ENCODE assay signal across 9 cellular contexts in genomic region chr1:93552751-93553455, GRCh38.
DNase-seq lines count a peak whose midpoint lies in the region; ATAC-seq, FAIRE-seq and TF ChIP-seq lines count a peak whose summit lies in the region.
"Had no signal": no experiment of that assay in that cellular context is flagged by ENCODE, and none has a peak within 500 bp of the region (broad histone marks: within the 10 kb centered on the region; RNA-seq: fewer than 3 reads in every experiment).

No MANE protein-coding gene starts in this region.

- peaks cover 34% of the 10 kb centered on the region for H3K4me1 ChIP-seq in RWPE2 (ENCODE audit: insufficient read depth, poor library complexity, severe bottlenecking)
- H3K4me1 ChIP-seq in gastrocnemius medialis: peaks cover 41 to 51% of the 10 kb centered on the region in 2 donors

- H3K36me3 ChIP-seq in RWPE2 (ENCODE audit: low read depth) (peaks cover 63% of the 10 kb centered on the region), gastrocnemius medialis (peaks cover 0 to 9% of the 10 kb centered on the region in 2 donors)

- H3K27me3 Mint-ChIP-seq in activated T-helper 17 cell treated with anti-CD3 and anti-CD28 coated beads, Interleukin-2, amount 50 U/mL, for 72 hours: peaks cover 3% of the 10 kb centered on the region
- peaks cover 30% of the 10 kb centered on the region for H3K27me3 Mint-ChIP-seq in activated CD4-positive, alpha-beta memory T cell treated with anti-CD3 and anti-CD28 coated beads, Interleukin-2, amount 10 ng/mL, durations not matched to agents 7 days and 5 days

- in situ Hi-C loops in gastrocnemius medialis (cut with MboI; ENCODE audit: low sequenced_read_pairs in 4 of 4): no loop called here

- no peak overlapping the region for H3K27ac Mint-ChIP-seq in activated T-helper 17 cell treated with anti-CD3 and anti-CD28 coated beads, Interleukin-2, amount 50 U/mL, for 72 hours
- H3K27ac Mint-ChIP-seq in activated CD4-positive, alpha-beta memory T cell treated with anti-CD3 and anti-CD28 coated beads, Interleukin-2, amount 10 ng/mL, durations not matched to agents 7 days and 5 days: no peak overlapping the region

- H3K27me3 ChIP-seq in RWPE2 (ENCODE audit: insufficient read depth, poor library complexity, severe bottlenecking) (no peaks in the 10 kb centered on the region), gastrocnemius medialis (no peaks in the 10 kb centered on the region)

- peaks cover 5% of the 10 kb centered on the region for H3K36me3 Mint-ChIP-seq in activated T-helper 17 cell treated with anti-CD3 and anti-CD28 coated beads, Interleukin-2, amount 50 U/mL, for 72 hours (ENCODE audit: low read depth)
- no peaks in the 10 kb centered on the region for H3K36me3 Mint-ChIP-seq in activated CD4-positive, alpha-beta memory T cell treated with anti-CD3 and anti-CD28 coated beads, Interleukin-2, amount 10 ng/mL, durations not matched to agents 7 days and 5 days (ENCODE audit: low read depth)

- peak; percentile 59 for FAIRE-seq in frontal cortex (lab: Jason Lieb, UNC)

- TF ChIP-seq POLR2A in gastrocnemius medialis (IDR thresholded peaks at IDR 0.05): no peak

- H3K9me3 ChIP-seq in RWPE2 (ENCODE audit: severe bottlenecking): no peaks in the 10 kb centered on the region
- H3K9me3 ChIP-seq in gastrocnemius medialis: no peaks in the 10 kb centered on the region

- H3K4me3 ChIP-seq in RWPE2 (ENCODE audit: severe bottlenecking) (no peak overlapping the region), gastrocnemius medialis (no peak overlapping the region)

- DNase-seq in HT-29 (ENCODE audit: low spot score) (peak; percentile 41), RWPE2 (ENCODE audit: low spot score) (no peak), frontal cortex (ENCODE audit: low spot score in 2 of 2) (peak; percentile 26 to 34), gastrocnemius medialis (no peak), T-helper 9 cell (no peak)
- DNase-seq in stimulated activated CD4-positive, alpha-beta T cell treated with anti-CD3 and anti-CD28 coated beads, Interleukin-15, amount 100 ng/mL, for 24 hours: no peak
- no peak for DNase-seq in activated CD4-positive, alpha-beta memory T cell treated with anti-CD3 and anti-CD28 coated beads, Interleukin-2, amount 10 ng/mL, durations not matched to agents 7 days and 5 days
- DNase-seq: NK-92 treated with Interleukin-12 subunit alpha and Interleukin-12 subunit beta, amount 100 ng/mL, for 24 hours had no signal

- H3K9me3 Mint-ChIP-seq in activated T-helper 17 cell treated with anti-CD3 and anti-CD28 coated beads, Interleukin-2, amount 50 U/mL, for 72 hours: no peaks in the 10 kb centered on the region
- no peaks in the 10 kb centered on the region for H3K9me3 Mint-ChIP-seq in activated CD4-positive, alpha-beta memory T cell treated with anti-CD3 and anti-CD28 coated beads, Interleukin-2, amount 10 ng/mL, durations not matched to agents 7 days and 5 days

- TF ChIP-seq CTCF in RWPE2 (IDR thresholded peaks at IDR 0.05; ENCODE audit: poor library complexity, severe bottlenecking) (no peak), gastrocnemius medialis (IDR thresholded peaks at IDR 0.05 in 4 of 5, conservative IDR thresholded peaks at IDR 0.05 in 1 of 5) (no peak)

- H3K4me3 Mint-ChIP-seq in activated T-helper 17 cell treated with anti-CD3 and anti-CD28 coated beads, Interleukin-2, amount 50 U/mL, for 72 hours: no peak overlapping the region
- H3K4me3 Mint-ChIP-seq in activated CD4-positive, alpha-beta memory T cell treated with anti-CD3 and anti-CD28 coated beads, Interleukin-2, amount 10 ng/mL, durations not matched to agents 7 days and 5 days: no peak overlapping the region

- H3K27ac ChIP-seq in RWPE2 (ENCODE audit: poor library complexity, severe bottlenecking): peak overlapping the region; percentile 20
- peak overlapping the region; percentile 71 to 80 (median 76) for H3K27ac ChIP-seq in gastrocnemius medialis

- CTCF ChIA-PET in activated CD4-positive, alpha-beta memory T cell treated with anti-CD3 and anti-CD28 coated beads, Interleukin-2, amount 10 ng/mL, durations not matched to agents 7 days and 5 days (lab: Charles Lee): no interaction called here

- ATAC-seq in RWPE2 (ENCODE audit: low read depth): peak; percentile 24; the same call in 2 of the 3 replicates
- ATAC-seq in gastrocnemius medialis: peak; percentile 55 to 63
- ATAC-seq in activated T-helper 17 cell treated with anti-CD3 and anti-CD28 coated beads, Interleukin-2, amount 50 U/mL, for 72 hours (replicated peaks): no peak

- POLR2A ChIA-PET in activated CD4-positive, alpha-beta memory T cell treated with anti-CD3 and anti-CD28 coated beads, Interleukin-2, amount 10 ng/mL, durations not matched to agents 7 days and 5 days (lab: Charles Lee): no interaction called here

- intact Hi-C loops in gastrocnemius medialis (cut with DNase I; ENCODE audit: low total_unique reads): loop anchor here (5.0 kb wide), 1 partner anchor 106 kb away; the partner anchor contains the start of gene FNBP1L

- H3K4me1 Mint-ChIP-seq in activated T-helper 17 cell treated with anti-CD3 and anti-CD28 coated beads, Interleukin-2, amount 50 U/mL, for 72 hours: peaks cover 9% of the 10 kb centered on the region
- H3K4me1 Mint-ChIP-seq in activated CD4-positive, alpha-beta memory T cell treated with anti-CD3 and anti-CD28 coated beads, Interleukin-2, amount 10 ng/mL, durations not matched to agents 7 days and 5 days: peaks cover 7% of the 10 kb centered on the region

Comparison
In these comparisons a context has a peak if more than half of its experiments do, and no peak if none do; other contexts are left out.
1. DNase-seq: peak in HT-29 (single experiment) and frontal cortex (2 of 2); none in RWPE2 (single experiment), gastrocnemius medialis (0 of 2), stimulated activated CD4-positive, alpha-beta T cell treated with anti-CD3 and anti-CD28 coated beads, Interleukin-15, amount 100 ng/mL, for 24 hours (single experiment), T-helper 9 cell (single experiment) and activated CD4-positive, alpha-beta memory T cell treated with anti-CD3 and anti-CD28 coated beads, Interleukin-2, amount 10 ng/mL, durations not matched to agents 7 days and 5 days (single experiment).